In the genomic region with DNA sequence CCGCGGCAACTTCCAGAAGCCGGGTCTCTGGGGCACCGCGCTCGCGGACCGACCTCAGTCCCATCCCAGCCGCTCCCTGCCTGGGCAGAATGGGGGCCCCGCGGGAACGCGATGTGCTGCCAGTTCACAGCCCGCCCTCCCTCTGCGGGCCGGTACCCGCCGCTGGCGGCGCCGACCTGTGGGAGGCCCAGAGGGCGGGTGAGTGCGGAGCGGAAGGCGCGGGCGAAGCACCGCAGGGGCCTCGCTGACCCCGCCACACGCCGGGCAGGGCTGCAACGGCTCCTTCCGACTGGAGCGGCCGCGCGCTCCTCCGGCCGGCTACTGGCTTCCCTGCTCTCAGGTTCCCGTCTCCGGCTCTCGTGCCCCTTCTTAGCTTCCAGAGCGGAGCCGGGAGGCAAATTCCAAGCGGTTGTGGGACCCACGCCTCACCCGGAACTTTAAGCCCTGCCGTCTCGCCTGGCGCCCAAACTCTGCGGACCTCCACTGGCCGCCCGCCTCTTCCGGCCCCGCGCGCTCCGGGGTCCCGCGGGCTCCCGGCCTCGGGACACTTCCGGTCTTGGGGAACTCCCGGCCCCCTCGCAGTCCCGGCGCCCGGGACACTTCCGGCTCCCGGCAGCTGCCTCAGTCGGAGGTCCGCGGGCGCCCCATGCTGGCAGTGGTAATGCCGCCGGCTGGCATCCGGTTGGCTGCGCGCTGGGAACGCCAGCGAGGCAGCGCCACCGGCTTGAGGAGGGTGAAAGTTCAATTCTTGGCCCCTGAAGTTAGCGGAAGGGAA, we compare ENCODE assay signal across 8 cellular contexts. TPM values are rescaled to one million over a fixed set of nuclear protein-coding genes. Genes with fewer than 3 reads are reported as not detected.
DNase-seq lines count a peak whose midpoint lies in the region; ATAC-seq lines count a peak whose summit lies in the region.

A gene with protein sequence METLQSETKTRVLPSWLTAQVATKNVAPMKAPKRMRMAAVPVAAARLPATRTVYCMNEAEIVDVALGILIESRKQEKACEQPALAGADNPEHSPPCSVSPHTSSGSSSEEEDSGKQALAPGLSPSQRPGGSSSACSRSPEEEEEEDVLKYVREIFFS (minus strand): TSS at position 485 of the 775 bp plus-strand sequence. CDS start 1,785 bp downstream, outside the sequence.

- peak; percentile 76 for ATAC-seq in GM21360 (IDR thresholded peaks at IDR 0.05; ENCODE audit: unreplicated experiment)

- H3K4me1 ChIP-seq in endocrine pancreas (ENCODE audit: control insufficient read depth, insufficient read depth, low read length) (no peaks in the 10 kb centered on the region), mesodermal cell (ENCODE audit: control insufficient read depth, insufficient read depth, low read length, poor library complexity, severe bottlenecking) (peaks cover 12% of the 10 kb centered on the region)

- H3K27ac ChIP-seq in mesodermal cell (ENCODE audit: low read depth, low read length, severe bottlenecking): peak within 1 kb of the TSS; percentile 92

- peak within 1 kb of the TSS; percentile 43 for H3K4me3 ChIP-seq in endocrine pancreas (ENCODE audit: control insufficient read depth, insufficient read depth, low read length)
- peak within 1 kb of the TSS; percentile 84 for H3K4me3 ChIP-seq in mesodermal cell (ENCODE audit: extremely low read depth, insufficient read depth, low read length, poor library complexity, severe bottlenecking)

- no peaks in the 10 kb centered on the region for H3K9me3 ChIP-seq in endocrine pancreas (ENCODE audit: control insufficient read depth, low read length)
- H3K9me3 ChIP-seq in mesodermal cell (ENCODE audit: control insufficient read depth, low read length): no peaks in the 10 kb centered on the region

- H3K27me3 ChIP-seq in endocrine pancreas (ENCODE audit: control insufficient read depth, insufficient read depth, low read length): no peaks in the 10 kb centered on the region

- H3K9ac ChIP-seq in endocrine pancreas (ENCODE audit: control insufficient read depth, insufficient read depth, low read length): peak within 1 kb of the TSS; percentile 82

- WGBS in mesodermal cell (ENCODE audit: insufficient coverage in 2 of 2), 2 experiments: 0% methylated on average over 70 to 75 of the region's 85 CpGs

- H3K36me3 ChIP-seq in endocrine pancreas (ENCODE audit: control insufficient read depth, insufficient read depth, low read length) (peaks cover 3% of the 10 kb centered on the region), mesodermal cell (ENCODE audit: control insufficient read depth, insufficient read depth, low read length) (peaks cover 39% of the 10 kb centered on the region)

- DNase-seq in COR-L47 (lab: John Stamatoyannopoulos, UW) (peak; percentile 96), HT1080 (ENCODE audit: low read depth) (peak; percentile 94), NOMO-1 (lab: John Stamatoyannopoulos, UW; ENCODE audit: unreplicated experiment in 2 of 2) (peak; percentile 66 to 75)
- peak; percentile 80 to 81 for DNase-seq in activated CD8-positive, alpha-beta memory T cell treated with anti-CD3 and anti-CD28 coated beads for 4 hours (ENCODE audit: low read depth in 2 of 2)
- DNase-seq in stimulated activated CD8-positive, alpha-beta memory T cell treated with anti-CD3 and anti-CD28 coated beads, Interleukin-15, amount 100 ng/mL, for 4 hours (ENCODE audit: low read depth in 2 of 2): peak; percentile 79 to 87

RNA-seq across cellular contexts. Expression of the gene that starts here (rescaled TPM):
- 68.0 and 69.9 TPM in 2 replicates for total RNA-seq in HT1080 (2014; rRNA removed; shearing (Covaris generic))
- 43.7 and 44.1 TPM in 2 replicates for polyA plus RNA-seq in HT1080 (2015; cell fraction: cytosol; rRNA removed)
- polyA plus RNA-seq in HT1080 (2015; cell fraction: nucleus; rRNA removed): 35.3 and 43.8 TPM in 2 replicates
- polyA plus RNA-seq in mesodermal cell (2013, experiment 1 of 2): 33.4 TPM
- polyA plus RNA-seq in mesodermal cell (2013, experiment 2 of 2): 35.1 TPM

Comparison
In these comparisons a context has a peak if more than half of its experiments do, and no peak if none do; other contexts are left out.
1. Peak in every context shown above with its lines: DNase-seq, ATAC-seq, H3K4me3 ChIP-seq and H3K27ac ChIP-seq.